In the genomic region with DNA sequence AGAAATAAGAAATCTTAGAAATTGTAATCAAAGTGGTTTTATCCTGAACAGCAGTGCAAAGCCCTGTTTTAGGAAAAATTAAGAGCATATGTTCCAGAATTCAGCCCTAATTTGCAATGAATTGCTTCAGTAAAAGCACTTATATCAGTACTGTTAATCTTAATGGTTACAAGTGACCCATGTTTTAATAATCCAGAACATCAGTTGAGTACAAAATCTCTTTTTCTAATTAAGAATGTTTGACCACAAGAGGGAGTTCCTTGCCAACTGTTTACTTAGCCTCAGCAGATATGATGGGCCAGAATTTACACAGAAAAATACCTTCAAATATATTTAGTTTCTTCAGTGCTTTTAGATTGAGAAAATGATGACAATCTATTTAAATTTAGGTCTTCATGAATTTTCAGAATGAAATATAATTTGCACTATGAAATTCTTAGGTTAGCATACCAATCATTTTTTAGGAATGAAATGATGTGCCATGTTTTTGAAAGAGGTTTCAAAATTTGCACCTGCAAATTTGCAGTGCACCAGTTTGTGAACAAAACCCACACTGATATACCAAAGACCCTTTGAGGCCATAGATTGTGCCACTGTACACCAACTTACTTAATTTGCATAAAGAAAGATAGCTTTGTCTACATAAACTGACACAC, we compare ENCODE assay signal across 7 cellular contexts.
DNase-seq lines count a peak whose midpoint lies in the region; ATAC-seq and TF ChIP-seq lines count a peak whose summit lies in the region.

No MANE protein-coding gene starts in this region.

- H3K36me3 ChIP-seq in adrenal gland (replicated peaks in 1 of 2) = no peaks in the 10 kb centered on the region
- H3K36me3 ChIP-seq in liver (ENCODE audit: control insufficient read depth in 4 of 4, insufficient read depth in 3 of 4, low read depth in 1 of 4, low read length in 3 of 4) = no peaks in the 10 kb centered on the region
- no peaks in the 10 kb centered on the region for H3K36me3 ChIP-seq in suprapubic skin

- H3K27me3 ChIP-seq in adrenal gland (no peaks in the 10 kb centered on the region), liver (ENCODE audit: control insufficient read depth in 4 of 4, insufficient read depth in 4 of 4, low read length in 3 of 4) (no peaks in the 10 kb centered on the region), suprapubic skin (no peaks in the 10 kb centered on the region)

- H3K27ac ChIP-seq in adrenal gland = no peak overlapping the region
- H3K27ac ChIP-seq in liver (ENCODE audit: low read depth in 1 of 2, low read length in 2 of 2) = no peak overlapping the region
- H3K27ac ChIP-seq in suprapubic skin = no peak overlapping the region

- H3K4me3 ChIP-seq in GM12865 (ENCODE audit: low read depth, low read length) (no peak overlapping the region), adrenal gland (no peak overlapping the region), liver (ENCODE audit: low read depth in 1 of 3, low read length in 3 of 3) (no peak overlapping the region), suprapubic skin (no peak overlapping the region)
- no peak overlapping the region for H3K4me3 ChIP-seq in Jurkat, Clone E6-1 (ENCODE audit: low read length)

- H3K4me1 ChIP-seq in adrenal gland (replicated peaks in 1 of 2) (no peaks in the 10 kb centered on the region), liver (ENCODE audit: control insufficient read depth in 4 of 4, insufficient read depth in 4 of 4, low read length in 3 of 4) (no peaks in the 10 kb centered on the region), suprapubic skin (peaks cover 6% of the 10 kb centered on the region)

- TF ChIP-seq POLR2A in adrenal gland (IDR thresholded peaks at IDR 0.05) (no peak), suprapubic skin (IDR thresholded peaks at IDR 0.05) (no peak)

- ATAC-seq in GM18873 (IDR thresholded peaks at IDR 0.05; ENCODE audit: low FRiP score, unreplicated experiment) = no peak

- DNase-seq in GM12865 (ENCODE audit: low read depth) = peak; percentile 6
- peak; percentile 7 for DNase-seq in Jurkat, Clone E6-1 (ENCODE audit: low read depth, low spot score)
- no peak for DNase-seq in adrenal gland
- no peak for DNase-seq in NCI-H128 (lab: John Stamatoyannopoulos, UW; ENCODE audit: unreplicated experiment)
- DNase-seq in suprapubic skin (ENCODE audit: low spot score in 2 of 2) = no peak

- TF ChIP-seq CTCF in GM12865 (IDR thresholded peaks at IDR 0.05; ENCODE audit: insufficient read depth, low read depth, low read length, missing control alignments) = peak; percentile 28
- peak in 5 of 6 experiments; percentile 15 to 50 (median 35) for TF ChIP-seq CTCF in adrenal gland (IDR thresholded peaks at IDR 0.05)
- peak; percentile 40 for TF ChIP-seq CTCF in liver (IDR thresholded peaks at IDR 0.05; ENCODE audit: low read depth, low read length, missing input control)
- TF ChIP-seq CTCF in suprapubic skin (IDR thresholded peaks at IDR 0.05) = no peak

- TF ChIP-seq EP300 in suprapubic skin (IDR thresholded peaks at IDR 0.05) = no peak

- H3K9me3 ChIP-seq in adrenal gland (replicated peaks in 1 of 3) (no peaks in the 10 kb centered on the region), liver (ENCODE audit: control insufficient read depth in 4 of 4, low read length in 3 of 4) (no peaks in the 10 kb centered on the region), suprapubic skin (no peaks in the 10 kb centered on the region)

- intact Hi-C loops in adrenal gland (cut with DNase I) = no loop called here

- no peak overlapping the region for H3K9ac ChIP-seq in liver (ENCODE audit: low read depth in 1 of 2, low read length in 2 of 2)

- TF ChIP-seq RAD21 in liver (IDR thresholded peaks at IDR 0.05) = peak; percentile 85 to 89

TF ChIP-seq in liver, 16 proteins besides CTCF, POLR2A, EP300 and RAD21:
- TF ChIP-seq, protein P1, sequence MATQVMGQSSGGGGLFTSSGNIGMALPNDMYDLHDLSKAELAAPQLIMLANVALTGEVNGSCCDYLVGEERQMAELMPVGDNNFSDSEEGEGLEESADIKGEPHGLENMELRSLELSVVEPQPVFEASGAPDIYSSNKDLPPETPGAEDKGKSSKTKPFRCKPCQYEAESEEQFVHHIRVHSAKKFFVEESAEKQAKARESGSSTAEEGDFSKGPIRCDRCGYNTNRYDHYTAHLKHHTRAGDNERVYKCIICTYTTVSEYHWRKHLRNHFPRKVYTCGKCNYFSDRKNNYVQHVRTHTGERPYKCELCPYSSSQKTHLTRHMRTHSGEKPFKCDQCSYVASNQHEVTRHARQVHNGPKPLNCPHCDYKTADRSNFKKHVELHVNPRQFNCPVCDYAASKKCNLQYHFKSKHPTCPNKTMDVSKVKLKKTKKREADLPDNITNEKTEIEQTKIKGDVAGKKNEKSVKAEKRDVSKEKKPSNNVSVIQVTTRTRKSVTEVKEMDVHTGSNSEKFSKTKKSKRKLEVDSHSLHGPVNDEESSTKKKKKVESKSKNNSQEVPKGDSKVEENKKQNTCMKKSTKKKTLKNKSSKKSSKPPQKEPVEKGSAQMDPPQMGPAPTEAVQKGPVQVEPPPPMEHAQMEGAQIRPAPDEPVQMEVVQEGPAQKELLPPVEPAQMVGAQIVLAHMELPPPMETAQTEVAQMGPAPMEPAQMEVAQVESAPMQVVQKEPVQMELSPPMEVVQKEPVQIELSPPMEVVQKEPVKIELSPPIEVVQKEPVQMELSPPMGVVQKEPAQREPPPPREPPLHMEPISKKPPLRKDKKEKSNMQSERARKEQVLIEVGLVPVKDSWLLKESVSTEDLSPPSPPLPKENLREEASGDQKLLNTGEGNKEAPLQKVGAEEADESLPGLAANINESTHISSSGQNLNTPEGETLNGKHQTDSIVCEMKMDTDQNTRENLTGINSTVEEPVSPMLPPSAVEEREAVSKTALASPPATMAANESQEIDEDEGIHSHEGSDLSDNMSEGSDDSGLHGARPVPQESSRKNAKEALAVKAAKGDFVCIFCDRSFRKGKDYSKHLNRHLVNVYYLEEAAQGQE (IDR thresholded peaks at IDR 0.05) = no peak
- TF ChIP-seq HNF4G (IDR thresholded peaks at IDR 0.05) (no peak), YY1 (IDR thresholded peaks at IDR 0.05) (no peak)
- TF ChIP-seq, protein P2, sequence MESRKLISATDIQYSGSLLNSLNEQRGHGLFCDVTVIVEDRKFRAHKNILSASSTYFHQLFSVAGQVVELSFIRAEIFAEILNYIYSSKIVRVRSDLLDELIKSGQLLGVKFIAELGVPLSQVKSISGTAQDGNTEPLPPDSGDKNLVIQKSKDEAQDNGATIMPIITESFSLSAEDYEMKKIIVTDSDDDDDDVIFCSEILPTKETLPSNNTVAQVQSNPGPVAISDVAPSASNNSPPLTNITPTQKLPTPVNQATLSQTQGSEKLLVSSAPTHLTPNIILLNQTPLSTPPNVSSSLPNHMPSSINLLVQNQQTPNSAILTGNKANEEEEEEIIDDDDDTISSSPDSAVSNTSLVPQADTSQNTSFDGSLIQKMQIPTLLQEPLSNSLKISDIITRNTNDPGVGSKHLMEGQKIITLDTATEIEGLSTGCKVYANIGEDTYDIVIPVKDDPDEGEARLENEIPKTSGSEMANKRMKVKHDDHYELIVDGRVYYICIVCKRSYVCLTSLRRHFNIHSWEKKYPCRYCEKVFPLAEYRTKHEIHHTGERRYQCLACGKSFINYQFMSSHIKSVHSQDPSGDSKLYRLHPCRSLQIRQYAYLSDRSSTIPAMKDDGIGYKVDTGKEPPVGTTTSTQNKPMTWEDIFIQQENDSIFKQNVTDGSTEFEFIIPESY (IDR thresholded peaks at IDR 0.05) = peak; percentile 9
- TF ChIP-seq, protein P3, sequence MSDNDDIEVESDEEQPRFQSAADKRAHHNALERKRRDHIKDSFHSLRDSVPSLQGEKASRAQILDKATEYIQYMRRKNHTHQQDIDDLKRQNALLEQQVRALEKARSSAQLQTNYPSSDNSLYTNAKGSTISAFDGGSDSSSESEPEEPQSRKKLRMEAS (IDR thresholded peaks at IDR 0.05) = no peak
TF ChIP-seq in liver: peak in this region for 1.

Comparison
In these comparisons a context has a peak if more than half of its experiments do, and no peak if none do; other contexts are left out.
1. DNase-seq: peak in GM12865 (single experiment) and Jurkat, Clone E6-1 (single experiment); none in adrenal gland (0 of 7), NCI-H128 (single experiment) and suprapubic skin (0 of 2).
2. CTCF ChIP-seq: peak in GM12865 (single experiment), adrenal gland (5 of 6) and liver (single experiment); none in suprapubic skin (0 of 2).